1 cellular context compared by ENCODE assay signal in the genomic region with DNA sequence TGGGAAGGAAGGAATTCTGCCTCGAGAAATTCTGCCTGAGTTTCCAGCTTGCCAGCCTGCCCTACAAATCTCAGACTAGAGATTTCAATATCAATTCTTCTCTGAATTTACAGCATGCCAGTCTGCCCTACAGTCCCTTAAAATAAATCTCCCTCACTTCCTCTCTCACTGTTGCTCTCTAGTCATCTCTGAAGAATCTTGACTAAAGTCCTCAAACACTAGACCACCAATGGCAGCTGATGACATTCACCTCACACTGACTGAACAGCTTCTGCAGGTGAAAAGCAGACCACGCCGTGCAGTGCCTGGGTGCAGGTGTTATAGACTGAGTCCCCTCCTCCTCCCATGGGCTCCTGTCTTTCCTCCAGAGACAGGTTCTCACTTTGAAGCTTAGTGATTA.
TF ChIP-seq lines count a peak whose summit lies in the region.

No MANE protein-coding gene starts in this region.

TF ChIP-seq in GM12878, 131 proteins besides CTCF, POLR2A, EP300 and RAD21:
- TF ChIP-seq POU2F2 (IDR thresholded peaks at IDR 0.05; ENCODE audit: borderline replicate concordance, low read depth, low read length) (no peak), SPI1 (IDR thresholded peaks at IDR 0.05; ENCODE audit: borderline replicate concordance, insufficient read depth, low read depth, low read length) (peak; percentile 28; the same call in 1 of the 2 replicates)
